11 cellular contexts compared by ENCODE assay signal in the genomic region with DNA sequence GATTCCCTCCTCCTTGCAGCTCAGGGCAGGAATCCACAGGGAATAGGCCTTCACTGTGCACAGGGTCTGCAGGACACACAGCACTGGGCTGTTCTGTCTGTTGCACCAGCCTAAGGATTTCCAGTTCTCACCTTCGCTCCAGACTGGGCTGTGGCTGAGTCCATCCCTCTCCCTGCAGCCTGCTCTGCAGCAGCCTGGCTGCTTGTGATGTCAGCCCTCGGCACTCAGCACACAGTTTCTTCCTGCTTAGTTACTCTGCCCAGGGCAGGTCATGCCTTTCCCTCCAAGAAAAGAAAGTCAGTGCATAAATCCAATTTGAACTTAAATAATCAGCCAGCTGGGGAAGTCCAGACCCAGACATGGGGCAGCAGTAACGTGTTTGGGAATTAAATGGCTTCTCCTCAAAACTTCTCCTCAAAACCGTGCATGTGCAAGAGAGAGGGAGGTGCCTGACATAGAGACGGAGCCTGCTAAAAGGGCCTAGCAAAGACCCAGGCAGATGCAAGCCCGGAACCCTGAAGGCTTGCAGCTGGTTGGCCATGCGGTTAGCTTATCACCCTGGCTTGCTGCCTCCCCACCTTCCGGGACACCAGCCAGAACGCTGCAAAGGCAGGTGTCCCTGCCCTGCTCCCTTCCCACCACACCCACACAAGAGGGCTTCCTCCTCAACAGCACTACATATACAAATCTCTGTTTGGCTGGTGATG. TPM values are rescaled to one million over a fixed set of nuclear protein-coding genes. Genes with fewer than 3 reads are reported as not detected.
DNase-seq lines count a peak whose midpoint lies in the region; ATAC-seq, FAIRE-seq and TF ChIP-seq lines count a peak whose summit lies in the region.
"Had no signal": no experiment of that assay in that cellular context is flagged by ENCODE, and none has a peak within 500 bp of the region (broad histone marks: within the 10 kb centered on the region; RNA-seq: fewer than 3 reads in every experiment).

No MANE protein-coding gene starts in this region.

- ATAC-seq in CD4-positive, alpha-beta T cell (ENCODE audit: poor library complexity), result peak; percentile 83
- ATAC-seq in GM19035 (IDR thresholded peaks at IDR 0.05; ENCODE audit: unreplicated experiment) (no peak), HG02852 (IDR thresholded peaks at IDR 0.05; ENCODE audit: unreplicated experiment) (no peak), GM18873 (IDR thresholded peaks at IDR 0.05; ENCODE audit: low FRiP score, unreplicated experiment) (no peak)

- no peak for FAIRE-seq in D721Med (lab: Jason Lieb, UNC)

- H3K27me3 ChIP-seq in CD4-positive, alpha-beta T cell (ENCODE audit: control insufficient read depth, insufficient read depth, low read length), result no peaks in the 10 kb centered on the region

- peak overlapping the region; percentile 88 for H3K27ac Mint-ChIP-seq in CD4-positive, alpha-beta T cell
- H3K27ac Mint-ChIP-seq: WTC11 had no signal

- no peaks in the 10 kb centered on the region for H3K27me3 Mint-ChIP-seq in CD4-positive, alpha-beta T cell

- CTCF ChIA-PET in CD4-positive, alpha-beta T cell (lab: Charles Lee), result interaction anchor here (0.6 to 4.4 kb wide), 14 partner anchors 9 to 310 kb away, joined by 3 to 76 read pairs (median 4); no protein-coding TSS in a partner anchor

- no peak overlapping the region for H3K4me3 ChIP-seq in fibroblast of the aortic adventitia (ENCODE audit: low read depth, low read length)

- H3K36me3 Mint-ChIP-seq in CD4-positive, alpha-beta T cell (ENCODE audit: low read depth), result no peaks in the 10 kb centered on the region
- H3K36me3 Mint-ChIP-seq: WTC11 had no signal

- POLR2A ChIA-PET in CD4-positive, alpha-beta T cell (lab: Charles Lee), result interaction anchor here (0.6 to 3.1 kb wide), 12 partner anchors 9 to 286 kb away, joined by 3 to 42 read pairs (median 4); no protein-coding TSS in a partner anchor

- H3K9me3 ChIP-seq in CD4-positive, alpha-beta T cell (ENCODE audit: control insufficient read depth, low read length), result no peaks in the 10 kb centered on the region
- no peaks in the 10 kb centered on the region for H3K9me3 ChIP-seq in KOPT-K1 (ENCODE audit: insufficient read depth, low read length, poor library complexity, severe bottlenecking)

- no peaks in the 10 kb centered on the region for H3K36me3 ChIP-seq in KOPT-K1 (ENCODE audit: insufficient read depth, low read length)

- peak; percentile 33 to 69 (median 57) for DNase-seq in CD4-positive, alpha-beta T cell
- DNase-seq in activated CD4-positive, alpha-beta T cell treated with anti-CD3 and anti-CD28 coated beads for 48 hours, result peak; percentile 42
- DNase-seq in fibroblast of the aortic adventitia (ENCODE audit: low read depth), result peak; percentile 54
- DNase-seq in D721Med (ENCODE audit: insufficient read length, low spot score), result no peak

- peaks cover 41% of the 10 kb centered on the region for H3K4me1 Mint-ChIP-seq in CD4-positive, alpha-beta T cell (ENCODE audit: low read depth)

- intact Hi-C loops in CD4-positive, alpha-beta T cell (cut with DNase I, micrococcal nuclease), result loop anchor here in 1 of 2 experiments (1.0 kb wide), 2 partner anchors 10 to 54 kb away; no protein-coding TSS in a partner anchor

- H3K9me3 Mint-ChIP-seq in CD4-positive, alpha-beta T cell, result no peaks in the 10 kb centered on the region
- H3K9me3 Mint-ChIP-seq: WTC11 had no signal

- H3K4me3 Mint-ChIP-seq in CD4-positive, alpha-beta T cell, result peak overlapping the region; percentile 56
- H3K4me3 Mint-ChIP-seq: WTC11 had no signal

- no peak for TF ChIP-seq CTCF in CD4-positive, alpha-beta T cell (IDR thresholded peaks at IDR 0.05)
- TF ChIP-seq CTCF in fibroblast of the aortic adventitia (IDR thresholded peaks at IDR 0.05; ENCODE audit: insufficient read depth, low read length), result no peak
- no peak for TF ChIP-seq CTCF in D721Med (IDR thresholded peaks at IDR 0.05; ENCODE audit: insufficient read depth, missing control alignments)

- H3K27ac ChIP-seq in CD4-positive, alpha-beta T cell (ENCODE audit: low read depth, low read length), result peak overlapping the region; percentile 39
- H3K27ac ChIP-seq in KOPT-K1 (ENCODE audit: low read depth, low read length, poor library complexity, severe bottlenecking), result peak overlapping the region; percentile 96

RNA-seq across cellular contexts. Expression of a gene that starts 10.9 kb away (rescaled TPM):
- total RNA-seq in CD4-positive, alpha-beta T cell, result not detected
- total RNA-seq in fibroblast of the aortic adventitia (ENCODE audit: low replicate concordance), result not detected in 2 replicates
- total RNA-seq: LHCN-M2, mononuclear cell, WTC11 had no signal

RNA-seq across cellular contexts. Expression of a gene that starts 11.3 kb away (rescaled TPM):
- under 1 TPM; 0.16 to 0.22 TPM for total RNA-seq in CD4-positive, alpha-beta T cell
- 11.1 TPM in 1 of 2 replicates, not detected in the other for total RNA-seq in fibroblast of the aortic adventitia (ENCODE audit: low replicate concordance)
- total RNA-seq: LHCN-M2, mononuclear cell had no signal

RNA-seq across cellular contexts. Expression of a gene that starts 36.8 kb away (rescaled TPM):
- not detected for total RNA-seq in CD4-positive, alpha-beta T cell
- not detected in 2 replicates for total RNA-seq in fibroblast of the aortic adventitia (ENCODE audit: low replicate concordance)
- total RNA-seq: LHCN-M2, mononuclear cell, WTC11 had no signal
